In genomic region chr1:26541816-26542711, GRCh38 we compare ENCODE assay signal across 8 cellular contexts. TPM values are rescaled to one million over a fixed set of nuclear protein-coding genes. Genes with fewer than 3 reads are reported as not detected.
DNase-seq lines count a peak whose midpoint lies in the region; ATAC-seq and TF ChIP-seq lines count a peak whose summit lies in the region.

No MANE protein-coding gene starts in this region.

- peak; percentile 51 for ATAC-seq in GM19035 (IDR thresholded peaks at IDR 0.05; ENCODE audit: unreplicated experiment)
- peak; percentile 58 for ATAC-seq in HG03196 (IDR thresholded peaks at IDR 0.05; ENCODE audit: unreplicated experiment)
- peak; percentile 57 for ATAC-seq in SK-N-SH treated with all-trans-retinoic acid at 6 μM for 48 hours
- peak; percentile 71 to 75 for ATAC-seq in right cardiac atrium

- H3K27me3 ChIP-seq in right cardiac atrium (ENCODE audit: control insufficient read depth, insufficient read depth) (no peaks in the 10 kb centered on the region), skeletal muscle tissue (ENCODE audit: control insufficient read depth in 3 of 3, insufficient read depth in 3 of 3, low read length in 3 of 3) (peaks cover 0 to 3% (median 0%) of the 10 kb centered on the region in 3 donors)

- peaks cover 3% of the 10 kb centered on the region for H3K4me1 ChIP-seq in right cardiac atrium (ENCODE audit: control insufficient read depth, insufficient read depth, low read length)
- peaks cover 2 to 26% (median 4%) of the 10 kb centered on the region in 3 donors for H3K4me1 ChIP-seq in skeletal muscle tissue (ENCODE audit: control insufficient read depth in 3 of 3, insufficient read depth in 3 of 3, low read length in 3 of 3)

- H3K4me3 ChIP-seq in right cardiac atrium (ENCODE audit: low read length) = no peak overlapping the region
- peak overlapping the region in 1 of 3 donors; percentile 36 for H3K4me3 ChIP-seq in skeletal muscle tissue (ENCODE audit: low read length in 3 of 3)

- H3K27ac ChIP-seq in right cardiac atrium (ENCODE audit: low read length) (peak overlapping the region; percentile 75), skeletal muscle tissue (ENCODE audit: low read depth, low read length) (peak overlapping the region; percentile 74)

- H3K9me3 Mint-ChIP-seq in activated naive CD8-positive, alpha-beta T cell treated with anti-CD3 and anti-CD28 coated beads for 36 hours = no peaks in the 10 kb centered on the region

- WGBS in right cardiac atrium = 32% methylated on average over 18 of the region's 18 CpGs

- H3K4me3 Mint-ChIP-seq in activated naive CD8-positive, alpha-beta T cell treated with anti-CD3 and anti-CD28 coated beads for 36 hours = peak overlapping the region; percentile 87

- H3K27ac Mint-ChIP-seq in activated naive CD8-positive, alpha-beta T cell treated with anti-CD3 and anti-CD28 coated beads for 36 hours = peak overlapping the region; percentile 97

- H3K9ac ChIP-seq in skeletal muscle tissue (ENCODE audit: low read depth in 1 of 3, low read length in 3 of 3) = no peak overlapping the region

- no peaks in the 10 kb centered on the region for H3K27me3 Mint-ChIP-seq in activated naive CD8-positive, alpha-beta T cell treated with anti-CD3 and anti-CD28 coated beads for 36 hours

- DNase-seq in Ammon's horn (ENCODE audit: low spot score) (peak; percentile 88), right cardiac atrium (peak; percentile 83 to 89 (median 89)), NCI-H446 treated with DMSO at 0.1 percent for 48 hours (lab: John Stamatoyannopoulos, UW) (no peak)
- peak; percentile 84 for DNase-seq in activated naive CD8-positive, alpha-beta T cell treated with anti-CD3 and anti-CD28 coated beads for 36 hours

- H3K36me3 Mint-ChIP-seq in activated naive CD8-positive, alpha-beta T cell treated with anti-CD3 and anti-CD28 coated beads for 36 hours = peaks cover 26% of the 10 kb centered on the region

- H3K9me3 ChIP-seq in right cardiac atrium (ENCODE audit: control insufficient read depth, low read length) (no peaks in the 10 kb centered on the region), skeletal muscle tissue (ENCODE audit: control insufficient read depth in 3 of 3, low read length in 3 of 3) (no peaks in the 10 kb centered on the region)

- H3K4me1 Mint-ChIP-seq in activated naive CD8-positive, alpha-beta T cell treated with anti-CD3 and anti-CD28 coated beads for 36 hours = peaks cover 78% of the 10 kb centered on the region

- no peaks in the 10 kb centered on the region for H3K36me3 ChIP-seq in skeletal muscle tissue (ENCODE audit: control insufficient read depth in 3 of 3, insufficient read depth in 3 of 3, low read length in 3 of 3)

- intact Hi-C loops in right cardiac atrium (cut with DNase I) = no loop called here

TF ChIP-seq in SK-N-SH treated with all-trans-retinoic acid at 6 μM for 48 hours, 23 proteins besides CTCF, POLR2A, EP300 and RAD21:
- no peak for TF ChIP-seq SNAI2 (CRISPR knock-in tag; IDR thresholded peaks at IDR 0.05)
- TF ChIP-seq PATZ1 (CRISPR knock-in tag; IDR thresholded peaks at IDR 0.05; ENCODE audit: borderline replicate concordance) = no peak
- no peak for TF ChIP-seq ZFP3 (CRISPR knock-in tag; IDR thresholded peaks at IDR 0.05)
- no peak for TF ChIP-seq ZFP30 (CRISPR knock-in tag; IDR thresholded peaks at IDR 0.05)
- no peak for TF ChIP-seq ISL1 (CRISPR knock-in tag; IDR thresholded peaks at IDR 0.05)
- no peak for TF ChIP-seq BACH2 (CRISPR knock-in tag; IDR thresholded peaks at IDR 0.05; ENCODE audit: borderline replicate concordance)
- no peak for TF ChIP-seq TOX (CRISPR knock-in tag; IDR thresholded peaks at IDR 0.05; ENCODE audit: borderline replicate concordance)
- no peak for TF ChIP-seq ESRRG (CRISPR knock-in tag; IDR thresholded peaks at IDR 0.05)

RNA-seq across cellular contexts. Expression of gene RPS6KA1, which starts 12.5 kb away (rescaled TPM):
- total RNA-seq in activated naive CD8-positive, alpha-beta T cell treated with anti-CD3 and anti-CD28 coated beads for 36 hours = 100 to 1,000 TPM; 131 to 133 TPM
- total RNA-seq in right cardiac atrium (1 to 10 TPM; 2.7 to 7.0 (median 5.6) TPM), skeletal muscle tissue (8.9 TPM)
- 2.0 TPM for polyA plus RNA-seq in right cardiac atrium

Comparison
In these comparisons a context has a peak if more than half of its experiments do, and no peak if none do; other contexts are left out.
1. RNA of gene RPS6KA1, which starts 12.5 kb away (total RNA-seq): 131 to 133 TPM in activated naive CD8-positive, alpha-beta T cell treated with anti-CD3 and anti-CD28 coated beads for 36 hours; 8.9 TPM in skeletal muscle tissue (single experiment) and 2.7 to 7.0 TPM in right cardiac atrium; every median in the first group is over 10 times any median in the second.
2. Peak in every context shown above with its lines, with median percentiles within 50 percentile points of each other: ATAC-seq.